Comparison of ENCODE assay signal across 9 cellular contexts in the genomic region with DNA sequence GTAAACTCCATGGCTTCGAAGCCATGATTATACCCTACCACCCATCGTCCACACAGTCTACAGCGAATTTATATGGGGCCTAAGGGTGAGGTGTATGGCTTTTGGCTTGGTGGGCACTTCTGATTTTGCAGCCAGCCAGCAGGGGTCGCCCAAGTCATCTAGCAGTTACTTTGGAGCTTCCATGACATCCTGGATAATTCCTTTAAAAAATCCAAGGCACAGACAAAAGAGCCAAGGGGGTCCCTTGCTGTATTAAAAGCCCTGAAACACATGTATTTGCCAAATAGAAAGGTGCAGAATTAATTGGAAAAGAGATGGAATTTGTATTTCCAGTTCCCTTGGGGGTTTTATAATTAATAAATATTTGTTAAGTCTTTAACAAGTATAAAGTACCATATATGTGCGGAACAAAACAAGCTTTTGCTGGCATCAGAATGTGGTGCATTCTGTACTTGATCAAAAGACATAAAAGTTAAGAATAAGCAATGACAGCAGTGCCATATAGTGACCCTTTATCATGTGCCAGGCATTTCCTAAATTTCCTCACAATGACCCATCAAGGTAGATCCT.
DNase-seq lines count a peak whose midpoint lies in the region; ATAC-seq, FAIRE-seq and TF ChIP-seq lines count a peak whose summit lies in the region.
"Had no signal": no experiment of that assay in that cellular context is flagged by ENCODE, and none has a peak within 500 bp of the region (broad histone marks: within the 10 kb centered on the region; RNA-seq: fewer than 3 reads in every experiment).

No MANE protein-coding gene starts in this region.

- H3K4me1 ChIP-seq in colonic mucosa, result no peaks in the 10 kb centered on the region
- peaks cover 7% of the 10 kb centered on the region for H3K4me1 ChIP-seq in HepG2 (ENCODE audit: insufficient read depth, low read length)

- TF ChIP-seq CTCF in Calu3 (IDR thresholded peaks at IDR 0.05; ENCODE audit: unreplicated experiment) (peak; percentile 91), colonic mucosa (IDR thresholded peaks at IDR 0.05) (peak; percentile 64), HepG2 (CRISPR knock-in tag; IDR thresholded peaks at IDR 0.05) (peak; percentile 80)

- no peak overlapping the region for H3K4me3 Mint-ChIP-seq in Calu3 (ENCODE audit: low read depth, unreplicated experiment)
- no peak overlapping the region for H3K4me3 Mint-ChIP-seq in stimulated activated naive CD8-positive, alpha-beta T cell treated with anti-CD3 and anti-CD28 coated beads, Interleukin-15, amount 100 ng/mL, for 72 hours

- BruUV-seq in Calu3 (replicated peaks; lab: Mats Ljungman, UMichigan) (no TSS peak), HepG2 (replicated peaks; lab: Mats Ljungman, UMichigan) (no TSS peak)

- intact Hi-C loops in Calu3 (cut with micrococcal nuclease; ENCODE audit: unreplicated experiment) (loop anchor here (1.0 kb wide), 3 partner anchors 60 to 542 kb away; no protein-coding TSS in a partner anchor), colonic mucosa (cut with DNase I) (loop anchor here (2.0 kb wide), 1 partner anchor 543 kb away; no protein-coding TSS in a partner anchor), HepG2 (cut with micrococcal nuclease; ENCODE audit: unreplicated experiment) (loop anchor here (1.0 kb wide), 3 partner anchors 61 to 542 kb away; no protein-coding TSS in a partner anchor)

- in situ Hi-C loops in HepG2 (cut with HindIII; ENCODE audit: extremely low pct_ligation_motif_present, low pct_unique_long_range_greater_than_20kb), result loop anchor here (5.0 kb wide), 2 partner anchors 390 to 540 kb away; no protein-coding TSS in a partner anchor

- no peak for TF ChIP-seq EP300 in HepG2 (IDR thresholded peaks at IDR 0.05; ENCODE audit: low read depth in 2 of 2, low read length in 2 of 2)
- no peak for TF ChIP-seq EP300 in HepG2 (CRISPR knock-in tag; IDR thresholded peaks at IDR 0.05; ENCODE audit: borderline replicate concordance)

- WGBS in HepG2 (ENCODE audit: low lambda C conversion rate), result 44% methylated on average over 5 of the region's 5 CpGs

- peaks cover 53% of the 10 kb centered on the region for H3K27me3 Mint-ChIP-seq in Calu3 (ENCODE audit: unreplicated experiment)
- no peaks in the 10 kb centered on the region for H3K27me3 Mint-ChIP-seq in stimulated activated naive CD8-positive, alpha-beta T cell treated with anti-CD3 and anti-CD28 coated beads, Interleukin-15, amount 100 ng/mL, for 72 hours

- no peak overlapping the region for H3K27ac ChIP-seq in colonic mucosa
- no peak overlapping the region for H3K27ac ChIP-seq in HepG2 (ENCODE audit: extremely low read length, insufficient read depth, low read length)
- H3K27ac ChIP-seq: neutrophil had no signal

- H2AFZ ChIP-seq in HepG2 (ENCODE audit: low read length), result no peak overlapping the region

- H3K36me3 ChIP-seq in colonic mucosa (no peaks in the 10 kb centered on the region), HepG2 (replicated peaks in 1 of 2; ENCODE audit: control insufficient read depth in 1 of 2, insufficient read depth in 2 of 2, low read length in 2 of 2) (no peaks in the 10 kb centered on the region)
- H3K36me3 ChIP-seq: neutrophil had no signal

- CTCF ChIA-PET in Calu3 (lab: Charles Lee) (interaction anchor here (0.5 to 3.8 kb wide), 5 partner anchors 44 to 1194 kb away, joined by 3 to 17 read pairs (median 4); no protein-coding TSS in a partner anchor), HepG2 (lab: Yijun Ruan, JAX; ENCODE audit: low intra/inter-chr PET ratio, low total read pairs) (interaction anchor here (0.7 to 3.7 kb wide), 3 partner anchors 390 to 545 kb away, joined by 3 to 31 read pairs (median 6); no protein-coding TSS in a partner anchor)

- TF ChIP-seq POLR2A in HepG2 (IDR thresholded peaks at IDR 0.05; ENCODE audit: insufficient read depth in 1 of 2, low read depth in 2 of 2, low read length in 2 of 2), result no peak

- peak; percentile 77 for ATAC-seq in HepG2
- ATAC-seq in stimulated activated naive CD8-positive, alpha-beta T cell treated with anti-CD3 and anti-CD28 coated beads, Interleukin-15, amount 100 ng/mL, for 72 hours, result no peak
- no peak for ATAC-seq in HG03521 (IDR thresholded peaks at IDR 0.05; ENCODE audit: unreplicated experiment)

- H3K36me3 Mint-ChIP-seq in Calu3 (ENCODE audit: insufficient read depth, unreplicated experiment), result no peaks in the 10 kb centered on the region

- DNase-seq in Calu3, result peak; percentile 77
- DNase-seq in HT-29 (ENCODE audit: low spot score), result peak; percentile 52
- peak; percentile 28 to 31 for DNase-seq in SHP77 (lab: John Stamatoyannopoulos, UW)
- peak; percentile 58 for DNase-seq in colonic mucosa
- peak; percentile 43 for DNase-seq in HepG2 (ENCODE audit: low spot score)
- DNase-seq in stimulated activated naive CD8-positive, alpha-beta T cell treated with anti-CD3 and anti-CD28 coated beads, Interleukin-15, amount 100 ng/mL, for 72 hours, result peak; percentile 17 to 28
- no peak for DNase-seq in NCI-H2029 treated with DMSO at 0.1 percent for 48 hours (lab: John Stamatoyannopoulos, UW)

- H3K27me3 ChIP-seq in colonic mucosa, result no peaks in the 10 kb centered on the region
- no peaks in the 10 kb centered on the region for H3K27me3 ChIP-seq in HepG2 (ENCODE audit: control insufficient read depth in 1 of 2, insufficient read depth in 2 of 2, low read length in 2 of 2)
- H3K27me3 ChIP-seq: neutrophil had no signal

- FAIRE-seq in HepG2 (lab: Jason Lieb, UNC), result peak; percentile 60

- peak; percentile 64 for TF ChIP-seq RAD21 in HepG2 (CRISPR knock-in tag; IDR thresholded peaks at IDR 0.05)

- no peak overlapping the region for H3K27ac Mint-ChIP-seq in Calu3 (ENCODE audit: unreplicated experiment)
- H3K27ac Mint-ChIP-seq in stimulated activated naive CD8-positive, alpha-beta T cell treated with anti-CD3 and anti-CD28 coated beads, Interleukin-15, amount 100 ng/mL, for 72 hours, result no peak overlapping the region

- H3K4me2 ChIP-seq in HepG2 (ENCODE audit: low read depth, low read length), result no peak overlapping the region

- H3K9me3 ChIP-seq in colonic mucosa (no peaks in the 10 kb centered on the region), HepG2 (ENCODE audit: low read length) (no peaks in the 10 kb centered on the region)
- H3K9me3 ChIP-seq: neutrophil had no signal

- no peaks in the 10 kb centered on the region for H3K9me3 Mint-ChIP-seq in Calu3 (ENCODE audit: low read depth, unreplicated experiment)
- H3K9me3 Mint-ChIP-seq in stimulated activated naive CD8-positive, alpha-beta T cell treated with anti-CD3 and anti-CD28 coated beads, Interleukin-15, amount 100 ng/mL, for 72 hours, result no peaks in the 10 kb centered on the region

- H3K9ac ChIP-seq in colonic mucosa (ENCODE audit: low read depth in 2 of 2, low read length in 2 of 2), result no peak overlapping the region
- no peak overlapping the region for H3K9ac ChIP-seq in HepG2 (ENCODE audit: insufficient read depth, low read depth, low read length)

- H3K4me1 Mint-ChIP-seq in Calu3 (ENCODE audit: low read depth, unreplicated experiment), result no peaks in the 10 kb centered on the region
- H3K4me1 Mint-ChIP-seq in stimulated activated naive CD8-positive, alpha-beta T cell treated with anti-CD3 and anti-CD28 coated beads, Interleukin-15, amount 100 ng/mL, for 72 hours, result no peaks in the 10 kb centered on the region

- H4K20me1 ChIP-seq in HepG2 (ENCODE audit: insufficient read depth, low read length), result no peaks in the 10 kb centered on the region

- H3K79me2 ChIP-seq in HepG2 (ENCODE audit: insufficient read depth, low read length), result no peaks in the 10 kb centered on the region

- POLR2A ChIA-PET in HepG2 (lab: Yijun Ruan, JAX), result no interaction called here

- H3K4me3 ChIP-seq in colonic mucosa (no peak overlapping the region), HepG2 (replicated peaks in 1 of 3; ENCODE audit: insufficient read depth in 1 of 3, low read depth in 2 of 3, low read length in 3 of 3) (no peak overlapping the region)

TF ChIP-seq in HepG2, 621 proteins besides CTCF, POLR2A, EP300 and RAD21 (continues in another document):
- TF ChIP-seq NCOA5 (CRISPR knock-in tag; IDR thresholded peaks at IDR 0.05) (no peak), MBD4 (IDR thresholded peaks at IDR 0.05; ENCODE audit: borderline replicate concordance, low read length) (no peak), ZNF44 (CRISPR knock-in tag; IDR thresholded peaks at IDR 0.05) (no peak), KLF6 (CRISPR knock-in tag; IDR thresholded peaks at IDR 0.05) (no peak), ZIK1 (CRISPR knock-in tag; IDR thresholded peaks at IDR 0.05; ENCODE audit: borderline replicate concordance, low read depth) (no peak)
- TF ChIP-seq, protein P1, sequence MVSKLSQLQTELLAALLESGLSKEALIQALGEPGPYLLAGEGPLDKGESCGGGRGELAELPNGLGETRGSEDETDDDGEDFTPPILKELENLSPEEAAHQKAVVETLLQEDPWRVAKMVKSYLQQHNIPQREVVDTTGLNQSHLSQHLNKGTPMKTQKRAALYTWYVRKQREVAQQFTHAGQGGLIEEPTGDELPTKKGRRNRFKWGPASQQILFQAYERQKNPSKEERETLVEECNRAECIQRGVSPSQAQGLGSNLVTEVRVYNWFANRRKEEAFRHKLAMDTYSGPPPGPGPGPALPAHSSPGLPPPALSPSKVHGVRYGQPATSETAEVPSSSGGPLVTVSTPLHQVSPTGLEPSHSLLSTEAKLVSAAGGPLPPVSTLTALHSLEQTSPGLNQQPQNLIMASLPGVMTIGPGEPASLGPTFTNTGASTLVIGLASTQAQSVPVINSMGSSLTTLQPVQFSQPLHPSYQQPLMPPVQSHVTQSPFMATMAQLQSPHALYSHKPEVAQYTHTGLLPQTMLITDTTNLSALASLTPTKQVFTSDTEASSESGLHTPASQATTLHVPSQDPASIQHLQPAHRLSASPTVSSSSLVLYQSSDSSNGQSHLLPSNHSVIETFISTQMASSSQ (IDR thresholded peaks at IDR 0.05; ENCODE audit: low read depth), result no peak
- TF ChIP-seq, protein P1 (CRISPR knock-in tag; IDR thresholded peaks at IDR 0.05; ENCODE audit: borderline replicate concordance), result no peak
